ENCODE assay signal across 9 cellular contexts in the genomic region with DNA sequence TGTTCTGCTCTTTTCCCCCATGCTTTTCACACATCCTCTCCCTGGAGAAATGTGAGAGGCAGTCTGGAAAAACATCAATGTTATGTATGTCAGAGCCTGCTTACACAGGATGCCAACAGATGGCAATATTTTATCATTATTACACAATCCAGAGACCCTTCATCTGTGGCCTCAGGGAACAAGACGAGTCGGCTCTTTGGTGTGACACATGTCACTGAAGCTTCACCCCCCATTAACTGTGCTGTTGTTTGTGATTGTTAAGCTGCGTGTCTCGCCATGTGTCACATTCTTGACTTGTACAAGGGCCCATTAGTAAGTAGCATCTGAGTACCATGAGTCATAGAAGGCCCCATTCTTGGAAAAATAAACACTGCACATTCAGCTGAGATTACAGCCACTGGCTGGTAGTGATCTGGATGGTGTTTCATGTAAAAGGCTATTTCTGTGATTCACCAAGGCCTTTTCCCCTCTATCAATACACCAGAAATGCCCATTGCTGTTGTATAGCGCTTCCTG.
DNase-seq lines count a peak whose midpoint lies in the region; ATAC-seq and TF ChIP-seq lines count a peak whose summit lies in the region.
"Had no signal": no experiment of that assay in that cellular context is flagged by ENCODE, and none has a peak within 500 bp of the region (broad histone marks: within the 10 kb centered on the region; RNA-seq: fewer than 3 reads in every experiment).

No MANE protein-coding gene starts in this region.

- H3K4me1 ChIP-seq in HCT116 (ENCODE audit: control insufficient read depth in 1 of 2, insufficient read depth in 2 of 2, low read length in 2 of 2) = peaks cover 19 to 38% of the 10 kb centered on the region in 2 experiments

- no TSS peak for BruUV-seq in HCT116 (replicated peaks; lab: Mats Ljungman, UMichigan)

- H3K9me2 ChIP-seq in HCT116 (ENCODE audit: insufficient read depth) = no peaks in the 10 kb centered on the region

- peak; percentile 85 for ATAC-seq in HCT116
- no peak for ATAC-seq in HG02938 (IDR thresholded peaks at IDR 0.05; ENCODE audit: unreplicated experiment)
- ATAC-seq in GM18511 (IDR thresholded peaks at IDR 0.05; ENCODE audit: unreplicated experiment) = no peak
- no peak for ATAC-seq in GM18502 (IDR thresholded peaks at IDR 0.05; ENCODE audit: poor library complexity, unreplicated experiment)

- peak overlapping the region; percentile 54 for H3K4me2 ChIP-seq in HCT116 (ENCODE audit: low read length)

- H3K79me2 ChIP-seq in HCT116 (ENCODE audit: insufficient read depth, low read length) = no peaks in the 10 kb centered on the region

- no peaks in the 10 kb centered on the region for H4K20me1 ChIP-seq in HCT116 (ENCODE audit: insufficient read depth)

- no peaks in the 10 kb centered on the region for H3K9me3 ChIP-seq in HCT116 (ENCODE audit: control insufficient read depth in 1 of 2, insufficient read depth in 1 of 2, low read depth in 1 of 2, low read length in 2 of 2)

- H3K4me3 ChIP-seq in HCT116 (replicated peaks in 1 of 2; ENCODE audit: low read depth in 1 of 2, low read length in 2 of 2) = no peak overlapping the region; a peak in 1 of 4 replicates

- H3K36me3 ChIP-seq in HCT116 (ENCODE audit: control insufficient read depth in 1 of 2, insufficient read depth in 2 of 2, low read length in 2 of 2) = no peaks in the 10 kb centered on the region

- CTCF ChIA-PET in HCT116 (lab: Charles Lee) = interaction anchor here (1.3 to 1.4 kb wide), 2 partner anchors 22 to 671 kb away, joined by 4 to 8 read pairs; no protein-coding TSS in a partner anchor

- H3K27ac ChIP-seq in HCT116 (ENCODE audit: low read depth, low read length) = no peak overlapping the region; the same call in 1 of the 2 replicates
- H3K27ac ChIP-seq in epithelial cell of prostate = peak overlapping the region; percentile 95

- RAD21 ChIA-PET in HCT116 (lab: Charles Lee; ENCODE audit: low non-redundant PET in 1 of 2, low total read pairs in 2 of 2, uncharacterized antibody in 2 of 2, unreplicated experiment in 2 of 2) = interaction anchor here in 1 of 2 experiments (1.1 kb wide), 1 partner anchor 22 kb away, joined by 3 read pairs; no protein-coding TSS in a partner anchor

- TF ChIP-seq RAD21 in HCT116 (IDR thresholded peaks at IDR 0.05; ENCODE audit: low read depth) = peak; percentile 61

- TF ChIP-seq CTCF in HCT116 (IDR thresholded peaks at IDR 0.05 in 2 of 3, conservative IDR thresholded peaks at IDR 0.05 in 1 of 3; ENCODE audit: borderline replicate concordance in 1 of 3, insufficient read depth in 1 of 3, low read depth in 2 of 3, low read length in 2 of 3) = peak in 1 of 3 experiments; percentile 8; a peak in 2 of 6 replicates

- H3K27me3 ChIP-seq in HCT116 (ENCODE audit: insufficient read depth, low read length) = no peaks in the 10 kb centered on the region

- TF ChIP-seq POLR2A in HCT116 (IDR thresholded peaks at IDR 0.05; ENCODE audit: borderline replicate concordance, extremely low read depth, insufficient read depth, insufficient read length) = no peak

- no peak overlapping the region for H3K9ac ChIP-seq in HCT116 (ENCODE audit: low read length)

- peak; percentile 90 for DNase-seq in HCT116 (ENCODE audit: low read depth, low spot score)
- peak; percentile 37 for DNase-seq in NCI-H226
- DNase-seq in epithelial cell of prostate (ENCODE audit: low read depth, low spot score) = peak; percentile 96
- peak; percentile 77 for DNase-seq in smooth muscle cell of the brain vasculature (ENCODE audit: low read depth, low spot score)
- DNase-seq in cardiac septum (ENCODE audit: low spot score) = no peak
- DNase-seq: activated T-cell treated with anti-CD3 and anti-CD28 coated beads, Interleukin-2, amount 50 U/mL, for 48 hours had no signal

- intact Hi-C loops in HCT116 (cut with micrococcal nuclease) (no loop called here), cardiac septum (cut with DNase I) (no loop called here)

- POLR2A ChIA-PET in HCT116 (lab: Charles Lee) = interaction anchor here (1.2 kb wide), 1 partner anchor 11 kb away, joined by 3 read pairs; no protein-coding TSS in a partner anchor

- H2AFZ ChIP-seq in HCT116 (ENCODE audit: low read depth, low read length, poor library complexity, severe bottlenecking) = peak overlapping the region; percentile 87

TF ChIP-seq in HCT116, 20 proteins besides CTCF, POLR2A, EP300 and RAD21:
- TF ChIP-seq, protein P1, sequence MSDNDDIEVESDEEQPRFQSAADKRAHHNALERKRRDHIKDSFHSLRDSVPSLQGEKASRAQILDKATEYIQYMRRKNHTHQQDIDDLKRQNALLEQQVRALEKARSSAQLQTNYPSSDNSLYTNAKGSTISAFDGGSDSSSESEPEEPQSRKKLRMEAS (IDR thresholded peaks at IDR 0.05) = peak; percentile 93
- TF ChIP-seq FOSL1 (IDR thresholded peaks at IDR 0.05; ENCODE audit: low read depth) (peak; percentile 94), SIN3A (IDR thresholded peaks at IDR 0.05; ENCODE audit: low read depth) (peak; percentile 93), EZH2 (IDR thresholded peaks at IDR 0.05) (no peak), ATF3 (IDR thresholded peaks at IDR 0.05) (0 out of 2 replicates have a peak, but pooled peaks have one; percentile 22), EZH2phosphoT487 (IDR thresholded peaks at IDR 0.05; ENCODE audit: borderline replicate concordance) (no peak), YY1 (IDR thresholded peaks at IDR 0.05; ENCODE audit: extremely low read depth, insufficient replicate concordance, low read depth, low read length) (peak; percentile 66), TCF7L2 (IDR thresholded peaks at IDR 0.05; ENCODE audit: borderline replicate concordance, extremely low read depth, insufficient read depth, insufficient read length) (peak; percentile 90), CBX3 (IDR thresholded peaks at IDR 0.05; ENCODE audit: low read depth) (peak; percentile 93), POLR2AphosphoS5 (IDR thresholded peaks at IDR 0.05; ENCODE audit: low read depth, low read length) (peak; percentile 63), SP1 (IDR thresholded peaks at IDR 0.05; ENCODE audit: low read depth) (peak; percentile 93), SRF (IDR thresholded peaks at IDR 0.05; ENCODE audit: low read depth) (no peak), ZNF274 (IDR thresholded peaks at IDR 0.05; ENCODE audit: low read depth, low read length) (no peak), ZFX (IDR thresholded peaks at IDR 0.05) (no peak), JUND (IDR thresholded peaks at IDR 0.05) (peak; percentile 95), CEBPB (IDR thresholded peaks at IDR 0.05; ENCODE audit: low read depth) (peak; percentile 86), ELF1 (IDR thresholded peaks at IDR 0.05; ENCODE audit: borderline replicate concordance, low read depth) (no peak), EGR1 (IDR thresholded peaks at IDR 0.05; ENCODE audit: low read depth) (peak; percentile 33; the same call in 1 of the 2 replicates)
- TF ChIP-seq, protein P2, sequence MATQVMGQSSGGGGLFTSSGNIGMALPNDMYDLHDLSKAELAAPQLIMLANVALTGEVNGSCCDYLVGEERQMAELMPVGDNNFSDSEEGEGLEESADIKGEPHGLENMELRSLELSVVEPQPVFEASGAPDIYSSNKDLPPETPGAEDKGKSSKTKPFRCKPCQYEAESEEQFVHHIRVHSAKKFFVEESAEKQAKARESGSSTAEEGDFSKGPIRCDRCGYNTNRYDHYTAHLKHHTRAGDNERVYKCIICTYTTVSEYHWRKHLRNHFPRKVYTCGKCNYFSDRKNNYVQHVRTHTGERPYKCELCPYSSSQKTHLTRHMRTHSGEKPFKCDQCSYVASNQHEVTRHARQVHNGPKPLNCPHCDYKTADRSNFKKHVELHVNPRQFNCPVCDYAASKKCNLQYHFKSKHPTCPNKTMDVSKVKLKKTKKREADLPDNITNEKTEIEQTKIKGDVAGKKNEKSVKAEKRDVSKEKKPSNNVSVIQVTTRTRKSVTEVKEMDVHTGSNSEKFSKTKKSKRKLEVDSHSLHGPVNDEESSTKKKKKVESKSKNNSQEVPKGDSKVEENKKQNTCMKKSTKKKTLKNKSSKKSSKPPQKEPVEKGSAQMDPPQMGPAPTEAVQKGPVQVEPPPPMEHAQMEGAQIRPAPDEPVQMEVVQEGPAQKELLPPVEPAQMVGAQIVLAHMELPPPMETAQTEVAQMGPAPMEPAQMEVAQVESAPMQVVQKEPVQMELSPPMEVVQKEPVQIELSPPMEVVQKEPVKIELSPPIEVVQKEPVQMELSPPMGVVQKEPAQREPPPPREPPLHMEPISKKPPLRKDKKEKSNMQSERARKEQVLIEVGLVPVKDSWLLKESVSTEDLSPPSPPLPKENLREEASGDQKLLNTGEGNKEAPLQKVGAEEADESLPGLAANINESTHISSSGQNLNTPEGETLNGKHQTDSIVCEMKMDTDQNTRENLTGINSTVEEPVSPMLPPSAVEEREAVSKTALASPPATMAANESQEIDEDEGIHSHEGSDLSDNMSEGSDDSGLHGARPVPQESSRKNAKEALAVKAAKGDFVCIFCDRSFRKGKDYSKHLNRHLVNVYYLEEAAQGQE (IDR thresholded peaks at IDR 0.05; ENCODE audit: low read depth) = no peak
- TF ChIP-seq, protein P3, sequence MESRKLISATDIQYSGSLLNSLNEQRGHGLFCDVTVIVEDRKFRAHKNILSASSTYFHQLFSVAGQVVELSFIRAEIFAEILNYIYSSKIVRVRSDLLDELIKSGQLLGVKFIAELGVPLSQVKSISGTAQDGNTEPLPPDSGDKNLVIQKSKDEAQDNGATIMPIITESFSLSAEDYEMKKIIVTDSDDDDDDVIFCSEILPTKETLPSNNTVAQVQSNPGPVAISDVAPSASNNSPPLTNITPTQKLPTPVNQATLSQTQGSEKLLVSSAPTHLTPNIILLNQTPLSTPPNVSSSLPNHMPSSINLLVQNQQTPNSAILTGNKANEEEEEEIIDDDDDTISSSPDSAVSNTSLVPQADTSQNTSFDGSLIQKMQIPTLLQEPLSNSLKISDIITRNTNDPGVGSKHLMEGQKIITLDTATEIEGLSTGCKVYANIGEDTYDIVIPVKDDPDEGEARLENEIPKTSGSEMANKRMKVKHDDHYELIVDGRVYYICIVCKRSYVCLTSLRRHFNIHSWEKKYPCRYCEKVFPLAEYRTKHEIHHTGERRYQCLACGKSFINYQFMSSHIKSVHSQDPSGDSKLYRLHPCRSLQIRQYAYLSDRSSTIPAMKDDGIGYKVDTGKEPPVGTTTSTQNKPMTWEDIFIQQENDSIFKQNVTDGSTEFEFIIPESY (IDR thresholded peaks at IDR 0.05; ENCODE audit: extremely low read depth, insufficient replicate concordance, low read length) = peak; percentile 33
TF ChIP-seq in HCT116: peak in this region for 13.
